16 cellular contexts compared by ENCODE assay signal in genomic region chr11:79447039-79447438, GRCh38. TPM values are rescaled to one million over a fixed set of nuclear protein-coding genes. Genes with fewer than 3 reads are reported as not detected.
"Had no signal": no experiment of that assay in that cellular context is flagged by ENCODE, and none has a peak within 500 bp of the region (broad histone marks: within the 10 kb centered on the region; RNA-seq: fewer than 3 reads in every experiment).

No MANE protein-coding gene starts in this region.

- H3K9me3 ChIP-seq: ascending aorta, breast epithelium, sigmoid colon, testis, upper lobe of left lung had no signal

- ATAC-seq: activated naive CD8-positive, alpha-beta T cell treated with anti-CD3 and anti-CD28 coated beads, Interleukin-2, amount 50 U/mL, for 24 hours had no signal

- H3K36me3 ChIP-seq: ascending aorta, breast epithelium, sigmoid colon, spleen, stomach, upper lobe of left lung had no signal

- DNase-seq: activated CD4-positive, alpha-beta T cell treated with anti-CD3 and anti-CD28 coated beads, Interleukin-2, amount 10 ng/mL, durations not matched to agents 7 days and 5 days; activated CD8-positive, alpha-beta memory T cell treated with anti-CD3 and anti-CD28 coated beads for 24 hours; activated naive CD4-positive, alpha-beta T cell treated with Interleukin-2 at 50 U/mL for 16 hours; activated naive CD8-positive, alpha-beta T cell treated with anti-CD3 and anti-CD28 coated beads, Interleukin-2, amount 50 U/mL, for 24 hours; cerebellar nuclear complex; effector memory CD4-positive, alpha-beta T cell; foreskin melanocyte; sigmoid colon; spleen; stomach; testis; upper lobe of left lung had no signal

- H3K27ac Mint-ChIP-seq: activated CD4-positive, alpha-beta T cell treated with anti-CD3 and anti-CD28 coated beads, Interleukin-2, amount 10 ng/mL, durations not matched to agents 7 days and 5 days; activated naive CD8-positive, alpha-beta T cell treated with anti-CD3 and anti-CD28 coated beads, Interleukin-2, amount 50 U/mL, for 24 hours; nephron; T-helper 2 cell treated with Interferon-gamma antibody and Interleukin-4, amounts not matched to agents 5 μg/mL and 100 μg/mL, for 36 hours had no signal

- H3K4me1 ChIP-seq: ascending aorta, breast epithelium, sigmoid colon, spleen, stomach, testis, upper lobe of left lung had no signal

- H3K27me3 ChIP-seq: ascending aorta, testis, upper lobe of left lung had no signal

- H3K4me1 Mint-ChIP-seq: activated CD4-positive, alpha-beta T cell treated with anti-CD3 and anti-CD28 coated beads, Interleukin-2, amount 10 ng/mL, durations not matched to agents 7 days and 5 days; activated naive CD8-positive, alpha-beta T cell treated with anti-CD3 and anti-CD28 coated beads, Interleukin-2, amount 50 U/mL, for 24 hours had no signal

- H3K9me3 Mint-ChIP-seq: nephron; T-helper 2 cell treated with Interferon-gamma antibody and Interleukin-4, amounts not matched to agents 5 μg/mL and 100 μg/mL, for 36 hours had no signal

- H3K27ac ChIP-seq: ascending aorta, breast epithelium, sigmoid colon, spleen, stomach, testis, upper lobe of left lung had no signal

- H3K4me3 ChIP-seq: ascending aorta, breast epithelium, sigmoid colon, spleen, stomach, testis, upper lobe of left lung had no signal

- H3K4me3 Mint-ChIP-seq: activated CD4-positive, alpha-beta T cell treated with anti-CD3 and anti-CD28 coated beads, Interleukin-2, amount 10 ng/mL, durations not matched to agents 7 days and 5 days; activated naive CD8-positive, alpha-beta T cell treated with anti-CD3 and anti-CD28 coated beads, Interleukin-2, amount 50 U/mL, for 24 hours; nephron; T-helper 2 cell treated with Interferon-gamma antibody and Interleukin-4, amounts not matched to agents 5 μg/mL and 100 μg/mL, for 36 hours had no signal

RNA-seq across cellular contexts. Expression of gene TENM4, which starts 6.2 kb away (rescaled TPM):
- total RNA-seq: activated CD4-positive, alpha-beta T cell treated with anti-CD3 and anti-CD28 coated beads, Interleukin-2, amount 10 ng/mL, durations not matched to agents 7 days and 5 days had no signal
